Comparison of ENCODE assay signal across 8 cellular contexts in the genomic region with DNA sequence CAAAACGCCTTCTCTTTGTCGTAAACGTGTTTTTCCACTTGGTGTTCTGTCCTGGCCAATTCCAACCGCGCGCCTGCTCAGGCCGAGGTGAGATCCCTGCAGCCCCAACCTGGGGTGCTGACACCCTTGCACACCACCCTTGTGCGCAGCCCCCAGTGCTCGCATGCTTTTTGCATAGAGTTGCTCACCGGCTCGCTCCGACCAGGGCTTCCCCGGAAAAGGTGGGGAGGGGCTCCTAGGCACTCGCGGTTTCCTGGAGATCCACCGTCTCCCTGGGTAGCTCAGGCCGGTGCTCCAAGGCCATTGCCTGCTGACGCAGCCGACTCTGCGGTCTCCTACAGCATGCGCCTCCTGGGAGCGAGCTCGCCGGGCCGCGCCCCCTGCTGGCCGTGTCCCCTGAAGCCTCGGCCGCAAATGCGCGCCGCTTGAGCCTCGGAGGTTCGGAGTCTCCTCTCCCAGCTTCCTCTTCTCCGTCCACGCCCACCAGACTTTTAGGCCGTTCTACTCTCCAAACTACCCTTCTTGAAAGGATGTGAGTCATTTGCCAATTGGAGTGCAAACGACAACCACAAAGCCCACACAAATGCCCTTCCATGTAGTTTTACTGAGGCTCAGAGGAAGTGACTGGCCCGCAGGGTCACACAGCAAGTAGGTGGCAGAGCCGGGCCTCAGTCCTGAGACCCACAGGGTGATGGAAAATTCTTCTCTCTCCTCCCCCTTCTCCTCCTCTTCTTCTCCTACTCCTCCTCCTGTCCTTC. TPM values are rescaled to one million over a fixed set of nuclear protein-coding genes. Genes with fewer than 3 reads are reported as not detected.
A peak's percentile ranks its signal among the peaks of the same experiment; 100 is the strongest.
DNase-seq lines count a peak whose midpoint lies in the region; ATAC-seq and TF ChIP-seq lines count a peak whose summit lies in the region.

No MANE protein-coding gene starts in this region.

- no peaks in the 10 kb centered on the region for H3K9me3 ChIP-seq in left lung

- intact Hi-C loops in left lung (cut with DNase I): no loop called here

- peaks cover 37% of the 10 kb centered on the region for H3K4me1 Mint-ChIP-seq in activated CD4-positive, alpha-beta T cell treated with anti-CD3 and anti-CD28 coated beads, Interleukin-2, amount 10 ng/mL, durations not matched to agents 7 days and 5 days

- in situ Hi-C loops in GM18951 (cut with MboI; ENCODE audit: low sequenced_read_pairs, unreplicated experiment): loop anchor here (25.0 kb wide), 1 partner anchor 461 kb away; no protein-coding TSS in a partner anchor

- POLR2A ChIA-PET in activated CD4-positive, alpha-beta T cell treated with anti-CD3 and anti-CD28 coated beads, Interleukin-2, amount 10 ng/mL, durations not matched to agents 7 days and 5 days (lab: Charles Lee): no interaction called here

- peak overlapping the region; percentile 83 for H3K27ac Mint-ChIP-seq in activated CD4-positive, alpha-beta T cell treated with anti-CD3 and anti-CD28 coated beads, Interleukin-2, amount 10 ng/mL, durations not matched to agents 7 days and 5 days

- H3K4me3 Mint-ChIP-seq in activated CD4-positive, alpha-beta T cell treated with anti-CD3 and anti-CD28 coated beads, Interleukin-2, amount 10 ng/mL, durations not matched to agents 7 days and 5 days: peak overlapping the region; percentile 61

- peaks cover 9 to 23% of the 10 kb centered on the region in 2 donors for H3K4me1 ChIP-seq in left lung

- peaks cover 3% of the 10 kb centered on the region for H3K9me3 Mint-ChIP-seq in activated CD4-positive, alpha-beta T cell treated with anti-CD3 and anti-CD28 coated beads, Interleukin-2, amount 10 ng/mL, durations not matched to agents 7 days and 5 days

- ATAC-seq in HG03196 (IDR thresholded peaks at IDR 0.05; ENCODE audit: unreplicated experiment): peak; percentile 81
- peak; percentile 96 for ATAC-seq in left lung

- no peaks in the 10 kb centered on the region for H3K27me3 Mint-ChIP-seq in activated CD4-positive, alpha-beta T cell treated with anti-CD3 and anti-CD28 coated beads, Interleukin-2, amount 10 ng/mL, durations not matched to agents 7 days and 5 days

- peak; percentile 90 to 99 for TF ChIP-seq CTCF in left lung (IDR thresholded peaks at IDR 0.05)

- peak; percentile 43 for TF ChIP-seq POLR2A in GM18951 (IDR thresholded peaks at IDR 0.05; ENCODE audit: extremely low read depth, insufficient read depth, insufficient read length)

- peak overlapping the region; percentile 18 to 34 for H3K4me3 ChIP-seq in left lung

- DNase-seq in Ammon's horn (ENCODE audit: low spot score) (peak; percentile 93), NCI-H524 treated with DMSO at 0.1 percent for 48 hours (lab: John Stamatoyannopoulos, UW) (peak; percentile 28), dermis blood vessel endothelial cell (peak; percentile 97), left lung (peak; percentile 96 to 100)
- DNase-seq in activated CD4-positive, alpha-beta T cell treated with anti-CD3 and anti-CD28 coated beads, Interleukin-2, amount 10 ng/mL, durations not matched to agents 7 days and 5 days: peak; percentile 92
- peak; percentile 76 for DNase-seq in stimulated activated CD4-positive, alpha-beta T cell treated with anti-CD3 and anti-CD28 coated beads, Interleukin-2, amount 100 ng/mL, for 4 hours (ENCODE audit: low read depth)

- H3K36me3 ChIP-seq in left lung: no peaks in the 10 kb centered on the region

- H3K27me3 ChIP-seq in left lung: no peaks in the 10 kb centered on the region

- no peaks in the 10 kb centered on the region for H3K36me3 Mint-ChIP-seq in activated CD4-positive, alpha-beta T cell treated with anti-CD3 and anti-CD28 coated beads, Interleukin-2, amount 10 ng/mL, durations not matched to agents 7 days and 5 days (ENCODE audit: low read depth)

- peak overlapping the region; percentile 63 to 81 for H3K27ac ChIP-seq in left lung

- CTCF ChIA-PET in activated CD4-positive, alpha-beta T cell treated with anti-CD3 and anti-CD28 coated beads, Interleukin-2, amount 10 ng/mL, durations not matched to agents 7 days and 5 days (lab: Charles Lee): interaction anchor here (0.5 to 2.1 kb wide), 38 partner anchors 9 to 931 kb away, joined by 3 to 20 read pairs (median 4); partner anchors contain the start of genes NAE1 and RRAD

RNA-seq across cellular contexts. Expression of gene PDP2, which starts 7.2 kb away (rescaled TPM):
- 10 to 100 TPM; 20.8 to 21.4 TPM for total RNA-seq in activated CD4-positive, alpha-beta T cell treated with anti-CD3 and anti-CD28 coated beads, Interleukin-2, amount 10 ng/mL, durations not matched to agents 7 days and 5 days
- total RNA-seq in dermis blood vessel endothelial cell (12.4 and 15.5 TPM in 2 replicates), left lung (10 to 100 TPM; 17.4 to 36.3 TPM)

RNA-seq across cellular contexts. Expression of gene CA7, which starts 28.9 kb away (rescaled TPM):
- not detected for total RNA-seq in activated CD4-positive, alpha-beta T cell treated with anti-CD3 and anti-CD28 coated beads, Interleukin-2, amount 10 ng/mL, durations not matched to agents 7 days and 5 days
- total RNA-seq in dermis blood vessel endothelial cell: not detected in 2 replicates
- not detected for total RNA-seq in left lung

RNA-seq across cellular contexts. Expression of gene NAE1, which starts 42.3 kb away (rescaled TPM):
- total RNA-seq in activated CD4-positive, alpha-beta T cell treated with anti-CD3 and anti-CD28 coated beads, Interleukin-2, amount 10 ng/mL, durations not matched to agents 7 days and 5 days: 10 to 100 TPM; 62.5 to 72.6 TPM
- total RNA-seq in dermis blood vessel endothelial cell: 48.8 and 68.7 TPM in 2 replicates
- 10 to 100 TPM; 41.8 to 45.2 TPM for total RNA-seq in left lung

RNA-seq across cellular contexts. Expression of gene CDH16, which starts 45.6 kb away (rescaled TPM):
- total RNA-seq in activated CD4-positive, alpha-beta T cell treated with anti-CD3 and anti-CD28 coated beads, Interleukin-2, amount 10 ng/mL, durations not matched to agents 7 days and 5 days: not detected
- total RNA-seq in dermis blood vessel endothelial cell (0.65 and 1.2 TPM in 2 replicates), left lung (under 1 TPM in 1 of 2 donors, not detected in 1; 0.32 TPM)

RNA-seq across cellular contexts. Expression of gene RRAD, which starts 52.2 kb away (rescaled TPM):
- total RNA-seq in activated CD4-positive, alpha-beta T cell treated with anti-CD3 and anti-CD28 coated beads, Interleukin-2, amount 10 ng/mL, durations not matched to agents 7 days and 5 days: under 1 TPM; 0.20 to 0.23 TPM
- 0.84 and 1.9 TPM in 2 replicates for total RNA-seq in dermis blood vessel endothelial cell
- total RNA-seq in left lung: 10 to 100 TPM in 1 of 2 donors, 1 to 10 TPM in 1; 8.2 to 31.8 TPM

Comparison
In these comparisons a context has a peak if more than half of its experiments do, and no peak if none do; other contexts are left out.
1. Peak in every context shown above with its lines: DNase-seq, ATAC-seq, H3K4me3 ChIP-seq and H3K27ac ChIP-seq.
2. DNase-seq: peak in every context shown above with its lines; median percentile 98 in left lung; 97 in dermis blood vessel endothelial cell; 93 in Ammon's horn; 92 in activated CD4-positive, alpha-beta T cell treated with anti-CD3 and anti-CD28 coated beads, Interleukin-2, amount 10 ng/mL, durations not matched to agents 7 days and 5 days; 76 in stimulated activated CD4-positive, alpha-beta T cell treated with anti-CD3 and anti-CD28 coated beads, Interleukin-2, amount 100 ng/mL, for 4 hours; 28 in NCI-H524 treated with DMSO at 0.1 percent for 48 hours.